8 cellular contexts compared by ENCODE assay signal in genomic region chr19:55487884-55488687, GRCh38. TPM values are rescaled to one million over a fixed set of nuclear protein-coding genes. Genes with fewer than 3 reads are reported as not detected.
DNase-seq lines count a peak whose midpoint lies in the region; ATAC-seq and TF ChIP-seq lines count a peak whose summit lies in the region.

Gene SSC5D, plus strand, starts transcription at chr19:55488436. Its CDS starts 154 bp downstream, at chr19:55488590.

- no peak for TF ChIP-seq POLR2A in Peyer's patch (IDR thresholded peaks at IDR 0.05)

- peaks cover 49% of the 10 kb centered on the region for H3K79me1 ChIP-seq in trophoblast cell (ENCODE audit: low read length)

- peak within 1 kb of the TSS; percentile 78 for H4K12ac ChIP-seq in trophoblast cell (ENCODE audit: low read depth, low read length)

- peak within 1 kb of the TSS; percentile 84 for H2BK12ac ChIP-seq in trophoblast cell (ENCODE audit: low read length)

- ATAC-seq in GM18498 (IDR thresholded peaks at IDR 0.05; ENCODE audit: unreplicated experiment) (no peak), HG03342 (IDR thresholded peaks at IDR 0.05; ENCODE audit: unreplicated experiment) (no peak), HG03460 (IDR thresholded peaks at IDR 0.05; ENCODE audit: unreplicated experiment) (no peak)

- H3K36me3 ChIP-seq in Peyer's patch (peaks cover 0 to 11% (median 0%) of the 10 kb centered on the region in 3 donors), fibroblast of lung (ENCODE audit: control insufficient read depth, insufficient read depth, low read length) (peaks cover 4% of the 10 kb centered on the region), trophoblast cell (ENCODE audit: control insufficient read depth in 1 of 2, insufficient read depth in 2 of 2, low read length in 2 of 2) (peaks cover 11 to 20% of the 10 kb centered on the region in 2 experiments)

- peak within 1 kb of the TSS; percentile 92 for H3K18ac ChIP-seq in trophoblast cell (ENCODE audit: low read length)

- no peak within 1 kb of the TSS for H2AFZ ChIP-seq in fibroblast of lung (ENCODE audit: low read length)
- peak within 1 kb of the TSS; percentile 61 for H2AFZ ChIP-seq in trophoblast cell (ENCODE audit: insufficient read depth, low read length, poor library complexity)

- H3K4me3 ChIP-seq in Peyer's patch, result peak within 1 kb of the TSS in 1 of 4 donors; percentile 13
- H3K4me3 ChIP-seq in fibroblast of lung (replicated peaks in 1 of 4; ENCODE audit: control extremely low read depth in 1 of 4, insufficient read depth in 1 of 4, low read depth in 3 of 4, low read length in 4 of 4), result peak within 1 kb of the TSS; percentile 35 to 70 (median 45)
- peak within 1 kb of the TSS; percentile 46 for H3K4me3 ChIP-seq in trophoblast cell (ENCODE audit: low read depth, low read length)

- peaks cover 0 to 42% (median 12%) of the 10 kb centered on the region in 4 donors for H3K4me1 ChIP-seq in Peyer's patch
- peaks cover 47% of the 10 kb centered on the region for H3K4me1 ChIP-seq in fibroblast of lung (ENCODE audit: control insufficient read depth, extremely low read depth, insufficient read depth, low read length)
- peaks cover 49 to 56% of the 10 kb centered on the region in 2 experiments for H3K4me1 ChIP-seq in trophoblast cell (ENCODE audit: control insufficient read depth in 1 of 2, insufficient read depth in 2 of 2, low read length in 2 of 2)

- H2BK5ac ChIP-seq in trophoblast cell (ENCODE audit: low read depth, low read length, poor library complexity), result peak within 1 kb of the TSS; percentile 95

- peak within 1 kb of the TSS; percentile 89 for H3K4ac ChIP-seq in trophoblast cell (ENCODE audit: low read depth, low read length)

- TF ChIP-seq CTCF in Peyer's patch (IDR thresholded peaks at IDR 0.05) (no peak), fibroblast of lung (conservative IDR thresholded peaks at IDR 0.05 in 1 of 2, IDR thresholded peaks at IDR 0.05 in 1 of 2; ENCODE audit: low read depth in 1 of 2, low read length in 2 of 2) (no peak)

- H3K9me3 ChIP-seq in Peyer's patch (no peaks in the 10 kb centered on the region), fibroblast of lung (ENCODE audit: control insufficient read depth, insufficient read depth, low read depth, low read length) (no peaks in the 10 kb centered on the region), trophoblast cell (ENCODE audit: insufficient read depth, low read depth, low read length) (no peaks in the 10 kb centered on the region)

- H3K27me3 ChIP-seq in Peyer's patch (no peaks in the 10 kb centered on the region), fibroblast of lung (ENCODE audit: control insufficient read depth, insufficient read depth, low read length) (no peaks in the 10 kb centered on the region), trophoblast cell (ENCODE audit: insufficient read depth, low read length) (no peaks in the 10 kb centered on the region)

- H3K9ac ChIP-seq in fibroblast of lung (ENCODE audit: insufficient read depth, low read length) (peak within 1 kb of the TSS; percentile 91), trophoblast cell (ENCODE audit: low read length) (peak within 1 kb of the TSS; percentile 55)

- peak within 1 kb of the TSS; percentile 97 for H4K91ac ChIP-seq in trophoblast cell (ENCODE audit: low read depth, low read length)

- no peaks in the 10 kb centered on the region for H4K20me1 ChIP-seq in fibroblast of lung (ENCODE audit: control insufficient read depth, extremely low read depth, insufficient read depth, low read length)

- H3K4me2 ChIP-seq in fibroblast of lung (ENCODE audit: extremely low read depth, insufficient read depth, low read length) (peak within 1 kb of the TSS; percentile 100), trophoblast cell (ENCODE audit: low read length) (peak within 1 kb of the TSS; percentile 89)

- DNase-seq in ELR (ENCODE audit: low read depth) (peak; percentile 46), Peyer's patch (no peak), fibroblast of lung (ENCODE audit: low read depth in 2 of 2) (peak; percentile 65 to 71), trophoblast cell (no peak), DMS153 (lab: John Stamatoyannopoulos, UW) (no peak)

- H2BK120ac ChIP-seq in trophoblast cell (ENCODE audit: insufficient read depth, low read length, poor library complexity), result peak within 1 kb of the TSS; percentile 95

- WGBS in trophoblast cell (ENCODE audit: extremely low coverage, insufficient coverage, insufficient read length), result no CpG with 5 or more reads among the region's 22 CpGs

- no peak within 1 kb of the TSS for H3K23ac ChIP-seq in trophoblast cell (ENCODE audit: low read length)

- H3K27ac ChIP-seq in Peyer's patch (peak within 1 kb of the TSS; percentile 48 to 87 (median 80)), fibroblast of lung (ENCODE audit: insufficient read depth, low read length) (peak within 1 kb of the TSS; percentile 96), trophoblast cell (ENCODE audit: low read depth, low read length) (peak within 1 kb of the TSS; percentile 99)

- H2AK5ac ChIP-seq in trophoblast cell (ENCODE audit: low read length), result peak within 1 kb of the TSS; percentile 81

- H4K8ac ChIP-seq in trophoblast cell (ENCODE audit: low read depth, low read length), result peak within 1 kb of the TSS; percentile 93

- H3K14ac ChIP-seq in trophoblast cell (ENCODE audit: low read length), result peak within 1 kb of the TSS; percentile 95

- peaks cover 9% of the 10 kb centered on the region for H3K79me2 ChIP-seq in fibroblast of lung (ENCODE audit: control insufficient read depth, insufficient read depth, low read length)
- H3K79me2 ChIP-seq in trophoblast cell (ENCODE audit: control insufficient read depth, insufficient read depth, low read length, poor library complexity), result peaks cover 24% of the 10 kb centered on the region

RNA-seq across cellular contexts. Expression of gene SSC5D, which starts in this region (rescaled TPM):
- total RNA-seq in Peyer's patch, result 10 to 100 TPM in 1 of 4 donors, 1 to 10 TPM in 3; 2.8 to 10.3 (median 5.0) TPM
- total RNA-seq in fibroblast of lung, result 19.3 and 19.7 TPM in 2 replicates
- polyA plus RNA-seq in fibroblast of lung, result 2.1 and 3.0 TPM in 2 replicates
- polyA plus RNA-seq in fibroblast of lung (2012), result 20.2 and 42.7 TPM in 2 replicates
- polyA minus RNA-seq in fibroblast of lung (ENCODE audit: low replicate concordance), result 8.9 and 28.3 TPM in 2 replicates
- polyA plus RNA-seq in trophoblast cell (2013), result 24.2 and 24.4 TPM in 2 replicates

Comparison
In these comparisons a context has a peak if more than half of its experiments do, and no peak if none do; other contexts are left out.
1. DNase-seq: peak in ELR (single experiment) and fibroblast of lung (2 of 2); none in Peyer's patch (0 of 3), trophoblast cell (0 of 2) and DMS153 (single experiment).
2. Peak in every context shown above with its lines, with median percentiles within 50 percentile points of each other: H3K27ac ChIP-seq.